ENCODE assay signal across 8 cellular contexts in genomic region chr17:28334176-28334575, GRCh38. TPM values are rescaled to one million over a fixed set of nuclear protein-coding genes. Genes with fewer than 3 reads are reported as not detected.
DNase-seq lines count a peak whose midpoint lies in the region; ATAC-seq and TF ChIP-seq lines count a peak whose summit lies in the region.

No MANE protein-coding gene starts in this region.

- H3K9ac ChIP-seq in NT2/D1 (ENCODE audit: insufficient read length, low read depth): peak overlapping the region; percentile 65

- WGBS in ectodermal cell, 2 experiments: 85% methylated on average over 6 of the region's 6 CpGs
- 45 to 54% (median 47%) methylated on average over 6 of the region's 6 CpGs for WGBS in ovary, 3 donors

- intact Hi-C loops in Calu3 (cut with micrococcal nuclease; ENCODE audit: unreplicated experiment): no loop called here
- intact Hi-C loops in ovary (cut with DNase I): no loop called here

- no peak for TF ChIP-seq EP300 in ovary (IDR thresholded peaks at IDR 0.05)

- DNase-seq in Calu3 (no peak), NT2/D1 (ENCODE audit: low read depth, low spot score) (no peak), ovary (no peak), NCI-H345 (lab: John Stamatoyannopoulos, UW) (no peak), SW 1271 (lab: John Stamatoyannopoulos, UW) (no peak)

- H3K9me3 ChIP-seq in NT2/D1 (ENCODE audit: insufficient read depth, low read length) (no peaks in the 10 kb centered on the region), ectodermal cell (ENCODE audit: control insufficient read depth, low read length) (no peaks in the 10 kb centered on the region), ovary (no peaks in the 10 kb centered on the region)

- no peak overlapping the region for H3K27ac ChIP-seq in ectodermal cell (ENCODE audit: insufficient read depth, low read depth, low read length, poor library complexity, severe bottlenecking)
- H3K27ac ChIP-seq in ovary: no peak overlapping the region

- peak overlapping the region; percentile 89 for H3K27ac Mint-ChIP-seq in Calu3 (ENCODE audit: unreplicated experiment)

- H3K9me3 Mint-ChIP-seq in Calu3 (ENCODE audit: low read depth, unreplicated experiment): no peaks in the 10 kb centered on the region

- peak overlapping the region; percentile 93 for H3K4me3 Mint-ChIP-seq in Calu3 (ENCODE audit: low read depth, unreplicated experiment)

- H3K36me3 ChIP-seq in NT2/D1 (ENCODE audit: insufficient read depth, insufficient read length, low read length) (peaks cover 30% of the 10 kb centered on the region), ectodermal cell (ENCODE audit: control insufficient read depth, insufficient read depth, low read length) (peaks cover 2% of the 10 kb centered on the region), ovary (no peaks in the 10 kb centered on the region)

- no peak for TF ChIP-seq POLR2A in ovary (IDR thresholded peaks at IDR 0.05)

- CTCF ChIA-PET in Calu3 (lab: Charles Lee): no interaction called here

- peaks cover 40% of the 10 kb centered on the region for H3K4me1 Mint-ChIP-seq in Calu3 (ENCODE audit: low read depth, unreplicated experiment)

- no peaks in the 10 kb centered on the region for H3K27me3 Mint-ChIP-seq in Calu3 (ENCODE audit: unreplicated experiment)

- no peaks in the 10 kb centered on the region for H3K4me1 ChIP-seq in NT2/D1 (ENCODE audit: insufficient read depth, insufficient read length)
- H3K4me1 ChIP-seq in ectodermal cell (ENCODE audit: control insufficient read depth, insufficient read depth, low read length): peaks cover 14% of the 10 kb centered on the region
- peaks cover 5% of the 10 kb centered on the region for H3K4me1 ChIP-seq in ovary (ENCODE audit: insufficient read depth)

- no peak for TF ChIP-seq CTCF in Calu3 (IDR thresholded peaks at IDR 0.05; ENCODE audit: unreplicated experiment)
- TF ChIP-seq CTCF in ovary (IDR thresholded peaks at IDR 0.05): no peak

- no peak for ATAC-seq in GM21367 (IDR thresholded peaks at IDR 0.05; ENCODE audit: unreplicated experiment)
- no peak for ATAC-seq in HG02970 (IDR thresholded peaks at IDR 0.05; ENCODE audit: low FRiP score, unreplicated experiment)

- H3K27me3 ChIP-seq in NT2/D1 (ENCODE audit: insufficient read depth, insufficient read length) (no peaks in the 10 kb centered on the region), ectodermal cell (ENCODE audit: control insufficient read depth, insufficient read depth, low read length, poor library complexity, severe bottlenecking) (no peaks in the 10 kb centered on the region), ovary (no peaks in the 10 kb centered on the region)

- H3K36me3 Mint-ChIP-seq in Calu3 (ENCODE audit: insufficient read depth, unreplicated experiment): peaks cover 55% of the 10 kb centered on the region

- TSS peak; percentile 25 for BruUV-seq in Calu3 (replicated peaks; lab: Mats Ljungman, UMichigan)

- H3K4me3 ChIP-seq in NT2/D1 (ENCODE audit: insufficient read length, low read depth): peak overlapping the region; percentile 71
- peak overlapping the region; percentile 98 for H3K4me3 ChIP-seq in ectodermal cell (ENCODE audit: insufficient read depth, low read depth, low read length)
- peak overlapping the region; percentile 94 for H3K4me3 ChIP-seq in ovary

RNA-seq across cellular contexts. Expression of gene IFT20, which starts 1.1 kb away (rescaled TPM):
- 31.9 and 32.1 TPM in 2 replicates for total RNA-seq in Calu3 (2022)
- polyA plus RNA-seq in ectodermal cell (2013, experiment 1 of 4): 31.6 TPM
- polyA plus RNA-seq in ectodermal cell (2013, experiment 2 of 4): 34.9 TPM
- polyA plus RNA-seq in ectodermal cell (2013, experiment 3 of 4): 37.0 TPM
- 41.0 TPM for polyA plus RNA-seq in ectodermal cell (2013, experiment 4 of 4)
- 10 to 100 TPM; 20.2 to 49.2 (median 24.3) TPM for total RNA-seq in ovary
- 10 to 100 TPM; 39.4 to 44.3 TPM for polyA plus RNA-seq in ovary

RNA-seq across cellular contexts. Expression of gene TNFAIP1, which starts 1.4 kb away (rescaled TPM):
- total RNA-seq in Calu3 (2022): 45.9 and 49.4 TPM in 2 replicates
- 35.0 TPM for polyA plus RNA-seq in ectodermal cell (2013, experiment 1 of 4)
- polyA plus RNA-seq in ectodermal cell (2013, experiment 2 of 4): 31.8 TPM
- 23.3 TPM for polyA plus RNA-seq in ectodermal cell (2013, experiment 3 of 4)
- 29.1 TPM for polyA plus RNA-seq in ectodermal cell (2013, experiment 4 of 4)
- total RNA-seq in ovary: 10 to 100 TPM; 13.5 to 36.3 (median 31.5) TPM
- 10 to 100 TPM; 13.4 to 37.9 TPM for polyA plus RNA-seq in ovary

RNA-seq across cellular contexts. Expression of gene TMEM97, which starts 15.2 kb away (rescaled TPM):
- total RNA-seq in Calu3 (2022) (110 and 114 TPM in 2 replicates), ovary (10 to 100 TPM; 18.7 to 74.4 (median 26.0) TPM)
- polyA plus RNA-seq in ectodermal cell (2013, experiment 1 of 4): 95.3 TPM
- polyA plus RNA-seq in ectodermal cell (2013, experiment 2 of 4): 120 TPM
- 82.9 TPM for polyA plus RNA-seq in ectodermal cell (2013, experiment 3 of 4)
- 88.6 TPM for polyA plus RNA-seq in ectodermal cell (2013, experiment 4 of 4)
- 10 to 100 TPM; 20.3 to 93.0 TPM for polyA plus RNA-seq in ovary

RNA-seq across cellular contexts. Expression of gene POLDIP2, which starts 23.2 kb away (rescaled TPM):
- total RNA-seq in Calu3 (2022): 82.7 and 85.9 TPM in 2 replicates
- 68.8 TPM for polyA plus RNA-seq in ectodermal cell (2013, experiment 1 of 4)
- 73.8 TPM for polyA plus RNA-seq in ectodermal cell (2013, experiment 2 of 4)
- polyA plus RNA-seq in ectodermal cell (2013, experiment 3 of 4): 50.7 TPM
- polyA plus RNA-seq in ectodermal cell (2013, experiment 4 of 4): 61.0 TPM
- total RNA-seq in ovary: 10 to 100 TPM; 37.4 to 82.6 (median 59.6) TPM
- polyA plus RNA-seq in ovary: 100 to 1,000 TPM in 1 of 2 donors, 10 to 100 TPM in 1; 43.4 to 110 TPM

RNA-seq across cellular contexts. Expression of gene SEBOX, which starts 30.8 kb away (rescaled TPM):
- total RNA-seq in Calu3 (2022): not detected in 2 replicates
- polyA plus RNA-seq in ectodermal cell (2013, experiment 1 of 4): not detected
- not detected for polyA plus RNA-seq in ectodermal cell (2013, experiment 2 of 4)
- not detected for polyA plus RNA-seq in ectodermal cell (2013, experiment 3 of 4)
- polyA plus RNA-seq in ectodermal cell (2013, experiment 4 of 4): not detected
- not detected for total RNA-seq in ovary
- polyA plus RNA-seq in ovary: not detected
